ENCODE assay signal across 22 cellular contexts in the genomic region with DNA sequence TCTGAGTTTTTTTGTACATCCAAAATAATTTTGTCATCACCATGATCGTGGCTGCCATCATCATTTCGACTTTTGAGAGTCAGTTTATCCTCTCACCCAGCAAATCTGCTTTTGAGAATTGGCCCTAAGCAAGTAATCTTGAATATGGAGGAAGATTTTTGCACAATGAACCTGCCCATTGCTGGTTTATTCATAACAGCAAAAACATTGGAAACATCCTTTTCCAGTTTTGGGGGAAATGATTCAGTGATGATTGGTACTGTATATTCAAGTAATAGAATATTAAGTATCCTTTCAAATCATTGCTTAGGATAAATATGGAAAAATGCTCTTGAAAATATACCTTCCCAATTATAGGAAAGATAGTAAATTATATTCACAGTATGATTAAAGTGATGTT.
"Had no signal": no experiment of that assay in that cellular context is flagged by ENCODE, and none has a peak within 500 bp of the region (broad histone marks: within the 10 kb centered on the region; RNA-seq: fewer than 3 reads in every experiment).

No MANE protein-coding gene starts in this region.

- H3K4me3 Mint-ChIP-seq: activated naive CD4-positive, alpha-beta T cell treated with anti-CD3 and anti-CD28 coated beads for 36 hours; mesothelial cell of epicardium; natural killer cell; T-cell had no signal

- H3K27ac Mint-ChIP-seq: activated naive CD4-positive, alpha-beta T cell treated with anti-CD3 and anti-CD28 coated beads for 36 hours; mesothelial cell of epicardium; natural killer cell; T-cell had no signal

- H3K27me3 ChIP-seq: body of pancreas, gastrocnemius medialis, ovary, upper lobe of left lung had no signal

- DNase-seq: activated CD4-positive, alpha-beta T cell treated with anti-CD3 and anti-CD28 coated beads for 1 hour; activated CD4-positive, alpha-beta T cell treated with anti-CD3 and anti-CD28 coated beads, Interleukin-2, amount 50 U/mL, for 4 hours; activated effector memory CD4-positive, alpha-beta T cell treated with Interleukin-2 at 50 U/mL for 16 hours; activated naive CD4-positive, alpha-beta T cell treated with anti-CD3 and anti-CD28 coated beads for 36 hours; activated T-cell treated with anti-CD3 and anti-CD28 coated beads, Interleukin-2, amount 50 U/mL, for 48 hours; body of pancreas; caudate nucleus; dermis blood vessel endothelial cell; effector CD8-positive, alpha-beta T cell; gastrocnemius medialis; left ventricle myocardium superior; mammary epithelial cell; natural killer cell; ovary; stimulated activated CD4-positive, alpha-beta T cell treated with anti-CD3 and anti-CD28 coated beads, Interleukin-4, amount 100 ng/mL, for 24 hours; stimulated activated naive CD4-positive, alpha-beta T cell treated with Interleukin-2 at 50 U/mL for 16 hours; T-cell; upper lobe of left lung had no signal

- H3K36me3 ChIP-seq: gastrocnemius medialis, ovary, prostate gland, upper lobe of left lung, WERI-Rb-1 had no signal

- H3K4me3 ChIP-seq: body of pancreas, gastrocnemius medialis, ovary, prostate gland, upper lobe of left lung had no signal

- H3K27me3 Mint-ChIP-seq: T-cell had no signal

- H3K9me3 Mint-ChIP-seq: activated naive CD4-positive, alpha-beta T cell treated with anti-CD3 and anti-CD28 coated beads for 36 hours; mesothelial cell of epicardium; natural killer cell; T-cell had no signal

- H3K36me3 Mint-ChIP-seq: mesothelial cell of epicardium, natural killer cell had no signal

- ATAC-seq: body of pancreas, esophagus mucosa, gastrocnemius medialis, left ventricle myocardium superior, natural killer cell, T-cell had no signal

- H3K27ac ChIP-seq: body of pancreas, gastrocnemius medialis, ovary, prostate gland, upper lobe of left lung, WERI-Rb-1 had no signal
